ENCODE assay signal across 21 cellular contexts in genomic region chr1:18118491-18118890, GRCh38. TPM values are rescaled to one million over a fixed set of nuclear protein-coding genes. Genes with fewer than 3 reads are reported as not detected.
"Had no signal": no experiment of that assay in that cellular context is flagged by ENCODE, and none has a peak within 500 bp of the region (broad histone marks: within the 10 kb centered on the region; RNA-seq: fewer than 3 reads in every experiment).

No MANE protein-coding gene starts in this region.

- H3K36me3 ChIP-seq: tibial nerve had no signal

- FAIRE-seq: colon, frontal cortex, urothelium cell line had no signal

- H3K9me3 ChIP-seq: body of pancreas, tibial nerve had no signal

- H3K27ac ChIP-seq: body of pancreas, tibial nerve had no signal

- H3K4me1 ChIP-seq: body of pancreas, tibial nerve had no signal

- DNase-seq: activated CD4-positive, alpha-beta memory T cell treated with anti-CD3 and anti-CD28 coated beads, Interleukin-2, amount 10 ng/mL, durations not matched to agents 7 days and 5 days; activated CD4-positive, alpha-beta T cell treated with anti-CD3 and anti-CD28 coated beads for 48 hours; activated CD4-positive, CD25-positive, alpha-beta regulatory T cell; activated CD8-positive, alpha-beta memory T cell treated with anti-CD3 and anti-CD28 coated beads, Interleukin-2, amount 10 ng/mL, durations not matched to agents 7 days and 5 days; activated naive CD4-positive, alpha-beta T cell; activated naive CD8-positive, alpha-beta T cell treated with anti-CD3 and anti-CD28 coated beads for 36 hours; central memory CD4-positive, alpha-beta T cell; mesendoderm; natural killer cell; stimulated activated CD4-positive, alpha-beta T cell treated with anti-CD3 and anti-CD28 coated beads, Interleukin-2, amount 100 ng/mL, for 24 hours; stimulated activated naive CD4-positive, alpha-beta T cell treated with Interleukin-2 at 50 U/mL for 16 hours; T-cell; T-helper 9 cell had no signal

- ATAC-seq: activated CD8-positive, alpha-beta memory T cell treated with anti-CD3 and anti-CD28 coated beads, Interleukin-2, amount 10 ng/mL, durations not matched to agents 7 days and 5 days; body of pancreas; natural killer cell; T-cell had no signal

- H3K4me3 ChIP-seq: body of pancreas, tibial nerve had no signal

RNA-seq across cellular contexts. Expression of gene IGSF21, which starts 10.9 kb away (rescaled TPM):
- total RNA-seq: activated CD4-positive, alpha-beta memory T cell treated with anti-CD3 and anti-CD28 coated beads, Interleukin-2, amount 10 ng/mL, durations not matched to agents 7 days and 5 days; activated CD8-positive, alpha-beta memory T cell treated with anti-CD3 and anti-CD28 coated beads, Interleukin-2, amount 10 ng/mL, durations not matched to agents 7 days and 5 days; activated naive CD8-positive, alpha-beta T cell treated with anti-CD3 and anti-CD28 coated beads for 36 hours; kidney epithelial cell; natural killer cell; progenitor cell of endocrine pancreas; skeletal muscle tissue; T-cell had no signal
